In genomic region chr15:68352401-68353062, GRCh38 we compare ENCODE assay signal across 8 cellular contexts.
A peak's percentile ranks its signal among the peaks of the same experiment; 100 is the strongest.
DNase-seq lines count a peak whose midpoint lies in the region; ATAC-seq and TF ChIP-seq lines count a peak whose summit lies in the region.

No MANE protein-coding gene starts in this region.

- peak overlapping the region; percentile 67 for H3K4me2 ChIP-seq in GM23248 (ENCODE audit: unreplicated experiment)
- H3K4me2 ChIP-seq in mesenchymal stem cell (ENCODE audit: low read length, poor library complexity, severe bottlenecking) = no peak overlapping the region

- DNase-seq in GM23248 = peak; percentile 100
- DNase-seq in RWPE2 (ENCODE audit: low spot score) = peak; percentile 92
- peak; percentile 96 for DNase-seq in brain microvascular endothelial cell
- peak; percentile 98 for DNase-seq in mesenchymal stem cell
- peak; percentile 80 for DNase-seq in thyroid gland
- DNase-seq in left lobe of liver (ENCODE audit: low spot score) = no peak
- no peak for DNase-seq in colonic mucosa

- H3K79me2 ChIP-seq in GM23248 (ENCODE audit: insufficient read depth) = no peaks in the 10 kb centered on the region

- no peaks in the 10 kb centered on the region for H3K9me3 ChIP-seq in GM23248 (ENCODE audit: low read depth)
- H3K9me3 ChIP-seq in RWPE2 (ENCODE audit: severe bottlenecking) = no peaks in the 10 kb centered on the region
- peaks cover 14% of the 10 kb centered on the region for H3K9me3 ChIP-seq in mesenchymal stem cell (ENCODE audit: control insufficient read depth, low read length)
- no peaks in the 10 kb centered on the region for H3K9me3 ChIP-seq in thyroid gland
- no peaks in the 10 kb centered on the region for H3K9me3 ChIP-seq in colonic mucosa

- 3 to 5% methylated on average over 10 of the region's 10 CpGs for WGBS in GM23248 (ENCODE audit: low coverage in 1 of 2, low lambda C conversion rate in 2 of 2, missing lambda C conversion rate in 2 of 2), 2 experiments
- 17% methylated on average over 10 of the region's 10 CpGs for WGBS in mesenchymal stem cell
- 48 to 60% methylated on average over 10 of the region's 10 CpGs for WGBS in thyroid gland, 2 donors

- no peak overlapping the region for H3K23ac ChIP-seq in mesenchymal stem cell (ENCODE audit: low read length in 2 of 2)

- H2AFZ ChIP-seq in GM23248 = no peak overlapping the region
- H2AFZ ChIP-seq in mesenchymal stem cell (ENCODE audit: low read depth, low read length) = no peak overlapping the region

- H3K9ac ChIP-seq in GM23248 (peak overlapping the region; percentile 76), mesenchymal stem cell (ENCODE audit: low read length) (peak overlapping the region; percentile 83), colonic mucosa (ENCODE audit: low read depth in 2 of 2, low read length in 2 of 2) (no peak overlapping the region)

- H3K4me3 ChIP-seq in GM23248 (peak overlapping the region; percentile 20; the same call in 1 of the 2 replicates), RWPE2 (ENCODE audit: severe bottlenecking) (no peak overlapping the region), brain microvascular endothelial cell (ENCODE audit: low read depth, low read length) (no peak overlapping the region), mesenchymal stem cell (ENCODE audit: insufficient read depth in 1 of 2, low read depth in 1 of 2, low read length in 2 of 2) (no peak overlapping the region), thyroid gland (replicated peaks in 1 of 3) (no peak overlapping the region), colonic mucosa (no peak overlapping the region)

- H3K27me3 ChIP-seq in GM23248 (replicated peaks; ENCODE audit: insufficient read depth) (no peaks in the 10 kb centered on the region), RWPE2 (ENCODE audit: insufficient read depth, poor library complexity, severe bottlenecking) (no peaks in the 10 kb centered on the region), brain microvascular endothelial cell (replicated peaks) (no peaks in the 10 kb centered on the region), mesenchymal stem cell (ENCODE audit: control insufficient read depth in 1 of 2, insufficient read depth in 1 of 2, low read length in 2 of 2) (no peaks in the 10 kb centered on the region), thyroid gland (no peaks in the 10 kb centered on the region), colonic mucosa (no peaks in the 10 kb centered on the region)

- H3K79me1 ChIP-seq in mesenchymal stem cell (replicated peaks; ENCODE audit: low read length, poor library complexity, severe bottlenecking) = peaks cover 10% of the 10 kb centered on the region

- peaks cover 64% of the 10 kb centered on the region for H3F3A ChIP-seq in GM23248 (ENCODE audit: insufficient read depth)

- peak overlapping the region; percentile 92 to 94 for H2BK12ac ChIP-seq in mesenchymal stem cell (ENCODE audit: low read length in 2 of 2)

- peak overlapping the region; percentile 97 to 99 for H3K18ac ChIP-seq in mesenchymal stem cell (ENCODE audit: low read depth in 1 of 2, low read length in 2 of 2)

- H2BK5ac ChIP-seq in mesenchymal stem cell (ENCODE audit: low read depth, low read length, poor library complexity, severe bottlenecking) = peak overlapping the region; percentile 73

- peak overlapping the region; percentile 91 to 94 for H3K4ac ChIP-seq in mesenchymal stem cell (ENCODE audit: low read depth in 1 of 2, low read length in 2 of 2)

- no peak overlapping the region for H3K14ac ChIP-seq in mesenchymal stem cell (ENCODE audit: low read length in 2 of 2)

- H4K20me1 ChIP-seq in GM23248 (ENCODE audit: insufficient read depth) = no peaks in the 10 kb centered on the region

- peak overlapping the region; percentile 96 for H4K91ac ChIP-seq in mesenchymal stem cell (ENCODE audit: low read length)

- H2BK15ac ChIP-seq in mesenchymal stem cell (ENCODE audit: low read depth, poor library complexity, severe bottlenecking) = peak overlapping the region; percentile 87

- peak in 1 of 2 donors; percentile 13 for TF ChIP-seq POLR2A in thyroid gland (IDR thresholded peaks at IDR 0.05)

- H3K27ac ChIP-seq in GM23248 (peak overlapping the region; percentile 99), RWPE2 (ENCODE audit: poor library complexity, severe bottlenecking) (peak overlapping the region; percentile 52), brain microvascular endothelial cell (peak overlapping the region; percentile 97), mesenchymal stem cell (ENCODE audit: low read length, poor library complexity, severe bottlenecking) (peak overlapping the region; percentile 95), thyroid gland (peak overlapping the region; percentile 81 to 90 (median 87)), colonic mucosa (no peak overlapping the region)

- ATAC-seq in RWPE2 (ENCODE audit: low read depth) = peak; percentile 88
- ATAC-seq in left lobe of liver = no peak
- ATAC-seq in GM19397 (IDR thresholded peaks at IDR 0.05; ENCODE audit: unreplicated experiment) = no peak

- peak overlapping the region; percentile 99 for H2AK5ac ChIP-seq in mesenchymal stem cell (ENCODE audit: low read length, severe bottlenecking)

- no peaks in the 10 kb centered on the region for H3K9me2 ChIP-seq in GM23248 (ENCODE audit: insufficient read depth)

- TF ChIP-seq CTCF in RWPE2 (IDR thresholded peaks at IDR 0.05; ENCODE audit: poor library complexity, severe bottlenecking) (no peak), brain microvascular endothelial cell (IDR thresholded peaks at IDR 0.05; ENCODE audit: low read depth, low read length, missing control alignments) (no peak), thyroid gland (IDR thresholded peaks at IDR 0.05) (no peak), colonic mucosa (IDR thresholded peaks at IDR 0.05) (no peak)

- in situ Hi-C loops in GM23248 (cut with MboI) (no loop called here), brain microvascular endothelial cell (cut with HindIII; ENCODE audit: low pct_ligation_motif_present, low sequenced_read_pairs) (no loop called here)

- H3K36me3 ChIP-seq in GM23248 (ENCODE audit: low read depth) (peaks cover 45% of the 10 kb centered on the region), RWPE2 (ENCODE audit: low read depth) (no peaks in the 10 kb centered on the region), brain microvascular endothelial cell (replicated peaks) (peaks cover 52% of the 10 kb centered on the region), mesenchymal stem cell (ENCODE audit: control insufficient read depth in 1 of 2, insufficient read depth in 2 of 2, low read depth in 1 of 2, low read length in 2 of 2) (peaks cover 4 to 51% of the 10 kb centered on the region in 2 experiments), thyroid gland (no peaks in the 10 kb centered on the region), colonic mucosa (no peaks in the 10 kb centered on the region)

- peak overlapping the region; percentile 89 for H2BK120ac ChIP-seq in mesenchymal stem cell (ENCODE audit: low read depth, low read length)

- H3K4me1 ChIP-seq in GM23248 (ENCODE audit: insufficient read depth) (peaks cover 38% of the 10 kb centered on the region), RWPE2 (ENCODE audit: insufficient read depth, poor library complexity, severe bottlenecking) (peaks cover 24% of the 10 kb centered on the region), mesenchymal stem cell (ENCODE audit: control insufficient read depth, insufficient read depth, low read depth, low read length) (peaks cover 33% of the 10 kb centered on the region), thyroid gland (peaks cover 6 to 22% of the 10 kb centered on the region in 2 donors), colonic mucosa (no peaks in the 10 kb centered on the region)

- peak overlapping the region; percentile 84 for H4K8ac ChIP-seq in mesenchymal stem cell (ENCODE audit: low read length)

- intact Hi-C loops in thyroid gland (cut with DNase I) (no loop called here), colonic mucosa (cut with DNase I) (no loop called here)

Comparison
In these comparisons a context has a peak if more than half of its experiments do, and no peak if none do; other contexts are left out.
1. DNase-seq: peak in GM23248 (single experiment), RWPE2 (single experiment), brain microvascular endothelial cell (single experiment), mesenchymal stem cell (single experiment) and thyroid gland (2 of 2); none in left lobe of liver (single experiment) and colonic mucosa (single experiment).
2. H3K9ac ChIP-seq: peak in GM23248 (single experiment) and mesenchymal stem cell (single experiment); none in colonic mucosa (0 of 2).